Comparison of ENCODE assay signal across 7 cellular contexts in the genomic region with DNA sequence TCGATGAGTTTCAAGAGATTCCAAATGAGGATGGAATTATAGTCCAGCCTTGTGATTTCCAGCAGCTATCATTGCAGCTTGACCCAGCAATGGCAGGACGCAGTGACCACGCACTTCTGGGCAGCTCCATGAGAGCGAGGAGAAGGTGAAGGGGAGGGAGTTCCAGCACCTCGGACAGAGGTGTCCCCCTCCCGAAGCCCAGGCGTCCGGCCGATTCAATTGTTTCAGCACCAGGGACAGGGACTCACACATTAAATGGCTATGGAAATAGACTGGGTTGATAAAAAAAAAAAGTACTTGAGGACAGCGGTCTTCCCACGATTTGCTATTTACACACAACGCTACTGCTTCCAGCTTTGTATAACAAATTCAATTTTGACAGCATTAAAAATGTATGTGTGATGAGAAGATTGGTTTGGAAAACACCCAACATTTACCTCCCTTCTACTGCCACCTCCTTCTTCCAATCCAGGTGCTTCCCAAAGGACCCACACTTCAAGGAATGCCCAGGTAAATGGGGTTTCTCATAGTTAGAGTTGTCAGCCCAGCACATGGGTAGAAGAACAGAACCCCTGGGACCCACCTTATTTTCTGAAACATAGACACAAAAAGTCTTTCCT.
DNase-seq lines count a peak whose midpoint lies in the region; ATAC-seq, FAIRE-seq and TF ChIP-seq lines count a peak whose summit lies in the region.

No MANE protein-coding gene starts in this region.

- no peak for ATAC-seq in naive thymus-derived CD4-positive, alpha-beta T cell
- ATAC-seq in HG02623 (IDR thresholded peaks at IDR 0.05; ENCODE audit: unreplicated experiment), result no peak
- no peak for ATAC-seq in GM21526 (IDR thresholded peaks at IDR 0.05; ENCODE audit: low FRiP score, unreplicated experiment)

- H3K36me3 ChIP-seq in HEK293 (ENCODE audit: control insufficient read depth in 2 of 2, insufficient read depth in 1 of 2, low read length in 2 of 2) (no peaks in the 10 kb centered on the region), SJCRH30 (no peaks in the 10 kb centered on the region), endothelial cell of umbilical vein (ENCODE audit: control insufficient read depth in 2 of 2, extremely low read depth in 1 of 2, insufficient read depth in 2 of 2, low read length in 2 of 2) (no peaks in the 10 kb centered on the region)
- no peaks in the 10 kb centered on the region for H3K36me3 ChIP-seq in naive thymus-derived CD4-positive, alpha-beta T cell (ENCODE audit: control insufficient read depth in 2 of 3, insufficient read depth in 3 of 3, low read length in 3 of 3)

- H3K4me3 ChIP-seq in HEK293 (ENCODE audit: low read depth, low read length) (no peak overlapping the region), SJCRH30 (no peak overlapping the region), endothelial cell of umbilical vein (replicated peaks in 1 of 3; ENCODE audit: insufficient read depth in 1 of 3, low read depth in 1 of 3, low read length in 3 of 3) (no peak overlapping the region)
- no peak overlapping the region for H3K4me3 ChIP-seq in naive thymus-derived CD4-positive, alpha-beta T cell (ENCODE audit: low read length)

- dilution Hi-C loops in endothelial cell of umbilical vein (cut with MboI; ENCODE audit: extremely low pct_ligation_motif_present, low sequenced_read_pairs), result no loop called here

- no peak overlapping the region for H2AFZ ChIP-seq in endothelial cell of umbilical vein (ENCODE audit: low read depth, low read length)

- no peaks in the 10 kb centered on the region for H3K79me2 ChIP-seq in endothelial cell of umbilical vein (ENCODE audit: control insufficient read depth, insufficient read depth, low read length)

- H3K4me2 ChIP-seq in endothelial cell of umbilical vein (ENCODE audit: insufficient read depth, low read length), result no peak overlapping the region

- H3K9ac ChIP-seq in endothelial cell of umbilical vein (replicated peaks; ENCODE audit: extremely low read depth, insufficient read depth, low read length), result no peak overlapping the region

- H3K27me3 ChIP-seq in SJCRH30 (no peaks in the 10 kb centered on the region; the same call in none of the 2 replicates), endothelial cell of umbilical vein (ENCODE audit: control insufficient read depth in 2 of 2, insufficient read depth in 2 of 2, low read length in 2 of 2) (no peaks in the 10 kb centered on the region)
- H3K27me3 ChIP-seq in naive thymus-derived CD4-positive, alpha-beta T cell (ENCODE audit: control insufficient read depth in 2 of 2, insufficient read depth in 2 of 2, low read length in 2 of 2), result peaks cover 0 to 7% of the 10 kb centered on the region in 2 donors

- peaks cover 0 to 12% (median 5%) of the 10 kb centered on the region in 7 donors for H3K4me1 Mint-ChIP-seq in naive thymus-derived CD4-positive, alpha-beta T cell

- H4K20me1 ChIP-seq in endothelial cell of umbilical vein (replicated peaks; ENCODE audit: control insufficient read depth, extremely low read depth, insufficient read depth, low read length), result no peaks in the 10 kb centered on the region

- H3K9me3 ChIP-seq in HEK293 (ENCODE audit: control insufficient read depth, insufficient read depth, low read depth, low read length) (no peaks in the 10 kb centered on the region), SJCRH30 (replicated peaks) (no peaks in the 10 kb centered on the region), endothelial cell of umbilical vein (replicated peaks; ENCODE audit: control insufficient read depth, insufficient read depth, low read length) (no peaks in the 10 kb centered on the region)
- H3K9me3 ChIP-seq in naive thymus-derived CD4-positive, alpha-beta T cell (ENCODE audit: control insufficient read depth in 2 of 3, low read length in 3 of 3), result no peaks in the 10 kb centered on the region

- peaks cover 0 to 6% (median 0%) of the 10 kb centered on the region in 5 donors for H3K36me3 Mint-ChIP-seq in naive thymus-derived CD4-positive, alpha-beta T cell

- CTCF ChIA-PET in HEK293 (lab: Yijun Ruan, JAX) (interaction anchor here (0.6 to 0.9 kb wide), 3 partner anchors 40 to 217 kb away, joined by 3 to 4 read pairs (median 3); no protein-coding TSS in a partner anchor), endothelial cell of umbilical vein (lab: Charles Lee) (interaction anchor here (1.1 to 1.3 kb wide), 3 partner anchors 17 to 513 kb away, joined by 3 to 4 read pairs (median 3); no protein-coding TSS in a partner anchor)
- CTCF ChIA-PET in naive thymus-derived CD4-positive, alpha-beta T cell (lab: Charles Lee), result interaction anchor here (0.5 kb wide), 1 partner anchor 1906 kb away, joined by 3 read pairs; no protein-coding TSS in a partner anchor

- POLR2A ChIA-PET in HEK293 (lab: Yijun Ruan, JAX) (no interaction called here), endothelial cell of umbilical vein (lab: Charles Lee) (interaction anchor here (1.5 kb wide), 1 partner anchor 8 kb away, joined by 3 read pairs; no protein-coding TSS in a partner anchor)
- POLR2A ChIA-PET in naive thymus-derived CD4-positive, alpha-beta T cell (lab: Charles Lee), result no interaction called here

- TF ChIP-seq CTCF in HEK293 (tag by site-specific recombination; IDR thresholded peaks at IDR 0.05) (no peak), endothelial cell of umbilical vein (IDR thresholded peaks at IDR 0.05; ENCODE audit: extremely low read depth in 1 of 2, insufficient read depth in 1 of 2, low read depth in 1 of 2, low read length in 2 of 2) (no peak)

- H3K27me3 Mint-ChIP-seq in naive thymus-derived CD4-positive, alpha-beta T cell, result peaks cover 8 to 72% (median 65%) of the 10 kb centered on the region in 5 donors

- BruUV-seq in endothelial cell of umbilical vein (replicated peaks; lab: Mats Ljungman, UMichigan), result no TSS peak

- H3K4me1 ChIP-seq in HEK293 (ENCODE audit: control insufficient read depth, insufficient read depth, low read length) (no peaks in the 10 kb centered on the region), SJCRH30 (no peaks in the 10 kb centered on the region), endothelial cell of umbilical vein (ENCODE audit: control insufficient read depth, extremely low read depth, insufficient read depth, low read length) (no peaks in the 10 kb centered on the region)
- no peaks in the 10 kb centered on the region for H3K4me1 ChIP-seq in naive thymus-derived CD4-positive, alpha-beta T cell (ENCODE audit: control insufficient read depth in 2 of 2, insufficient read depth in 2 of 2, low read length in 2 of 2)

- peaks cover 0 to 14% (median 4%) of the 10 kb centered on the region in 11 donors for H3K9me3 Mint-ChIP-seq in naive thymus-derived CD4-positive, alpha-beta T cell

- no peaks in the 10 kb centered on the region for H3K9me1 ChIP-seq in endothelial cell of umbilical vein (replicated peaks; ENCODE audit: control insufficient read depth, extremely low read depth, insufficient read depth, low read length)

- peak; percentile 89 to 96 for DNase-seq in SJCRH30
- DNase-seq in endothelial cell of umbilical vein (ENCODE audit: low read depth, low spot score), result peak; percentile 78
- DNase-seq in naive thymus-derived CD4-positive, alpha-beta T cell, result peak in 6 of 9 donors; percentile 6 to 40 (median 26)
- DNase-seq in NCI-H510A (lab: John Stamatoyannopoulos, UW), result no peak

- intact Hi-C loops in endothelial cell of umbilical vein (cut with micrococcal nuclease), result loop anchor here (5.0 kb wide), 3 partner anchors 73 to 93 kb away; partner anchors contain the start of gene DISP3
- intact Hi-C loops in naive thymus-derived CD4-positive, alpha-beta T cell (cut with micrococcal nuclease), result no loop called here

- no peak for TF ChIP-seq POLR2A in endothelial cell of umbilical vein (IDR thresholded peaks at IDR 0.05; ENCODE audit: low read depth, low read length)

- no peak overlapping the region for H3K4me3 Mint-ChIP-seq in naive thymus-derived CD4-positive, alpha-beta T cell

- FAIRE-seq in endothelial cell of umbilical vein (lab: Jason Lieb, UNC), result peak; percentile 82

- no peak overlapping the region for H3K27ac Mint-ChIP-seq in naive thymus-derived CD4-positive, alpha-beta T cell

- H3K27ac ChIP-seq in HEK293 (ENCODE audit: extremely low read depth, low read depth, low read length), result no peak overlapping the region
- no peak overlapping the region for H3K27ac ChIP-seq in SJCRH30
- no peak overlapping the region for H3K27ac ChIP-seq in endothelial cell of umbilical vein (ENCODE audit: insufficient read depth, low read depth, low read length)
- H3K27ac ChIP-seq in naive thymus-derived CD4-positive, alpha-beta T cell (ENCODE audit: low read depth, low read length), result no peak overlapping the region

TF ChIP-seq in HEK293, 187 proteins besides CTCF, POLR2A, EP300 and RAD21 (continues in another document):
- TF ChIP-seq, protein P1, sequence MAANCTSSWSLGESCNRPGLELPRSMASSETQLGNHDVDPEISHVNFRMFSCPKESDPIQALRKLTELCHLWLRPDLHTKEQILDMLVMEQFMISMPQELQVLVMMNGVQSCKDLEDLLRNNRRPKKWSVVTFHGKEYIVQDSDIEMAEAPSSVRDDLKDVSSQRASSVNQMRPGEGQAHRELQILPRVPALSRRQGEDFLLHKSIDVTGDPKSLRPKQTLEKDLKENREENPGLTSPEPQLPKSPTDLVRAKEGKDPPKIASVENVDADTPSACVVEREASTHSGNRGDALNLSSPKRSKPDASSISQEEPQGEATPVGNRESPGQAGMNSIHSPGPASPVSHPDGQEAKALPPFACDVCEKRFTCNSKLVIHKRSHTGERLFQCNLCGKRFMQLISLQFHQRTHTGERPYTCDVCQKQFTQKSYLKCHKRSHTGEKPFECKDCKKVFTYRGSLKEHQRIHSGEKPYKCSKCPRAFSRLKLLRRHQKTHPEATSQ (tag by site-specific recombination; IDR thresholded peaks at IDR 0.05), result no peak
- TF ChIP-seq ZSCAN30 (tag by site-specific recombination; IDR thresholded peaks at IDR 0.05) (0 out of 2 replicates have a peak, but pooled peaks have one; percentile 39), ZNF221 (tag by site-specific recombination; IDR thresholded peaks at IDR 0.05; ENCODE audit: borderline replicate concordance) (no peak)

TF ChIP-seq in endothelial cell of umbilical vein, 7 proteins besides CTCF, POLR2A, EP300 and RAD21:
- TF ChIP-seq MAX (IDR thresholded peaks at IDR 0.05; ENCODE audit: insufficient read depth, insufficient read length) (no peak), GATA2 (IDR thresholded peaks at IDR 0.05; ENCODE audit: insufficient read depth, insufficient read length, low read depth, low read length) (no peak), MYC (IDR thresholded peaks at IDR 0.05; ENCODE audit: low read depth, low read length) (no peak), EZH2 (IDR thresholded peaks at IDR 0.05; ENCODE audit: borderline replicate concordance, low read depth, low read length, severe bottlenecking) (no peak), FOS (IDR thresholded peaks at IDR 0.05; ENCODE audit: borderline replicate concordance, insufficient read depth, low read length) (no peak), POLR2AphosphoS5 (IDR thresholded peaks at IDR 0.05; ENCODE audit: insufficient read depth, low read depth, low read length) (no peak), JUN (IDR thresholded peaks at IDR 0.05; ENCODE audit: borderline replicate concordance, insufficient read depth, insufficient read length, low read depth) (no peak)
